ENCODE assay signal across 12 cellular contexts in genomic region chr21:41752231-41752681, GRCh38. TPM values are rescaled to one million over a fixed set of nuclear protein-coding genes. Genes with fewer than 3 reads are reported as not detected.
DNase-seq lines count a peak whose midpoint lies in the region; ATAC-seq and TF ChIP-seq lines count a peak whose summit lies in the region.
"Had no signal": no experiment of that assay in that cellular context is flagged by ENCODE, and none has a peak within 500 bp of the region (broad histone marks: within the 10 kb centered on the region; RNA-seq: fewer than 3 reads in every experiment).

No MANE protein-coding gene starts in this region.

- no peak overlapping the region for H3K4me3 ChIP-seq in gastrocnemius medialis

- intact Hi-C loops in left colon (cut with DNase I, micrococcal nuclease): no loop called here
- intact Hi-C loops in gastrocnemius medialis (cut with DNase I; ENCODE audit: low total_unique reads): no loop called here

- no peaks in the 10 kb centered on the region for H3K4me1 ChIP-seq in gastrocnemius medialis

- no peak overlapping the region for H3K27ac Mint-ChIP-seq in T-helper 17 cell
- no peak overlapping the region for H3K27ac Mint-ChIP-seq in osteocyte (ENCODE audit: unreplicated experiment)
- H3K27ac Mint-ChIP-seq: stimulated activated naive CD8-positive, alpha-beta T cell treated with anti-CD3 and anti-CD28 coated beads, Interleukin-15, amount 100 ng/mL, for 72 hours had no signal

- no peak overlapping the region for H3K27ac ChIP-seq in gastrocnemius medialis

- ATAC-seq in left colon: peak; percentile 38
- ATAC-seq in T-helper 17 cell: no peak
- ATAC-seq in gastrocnemius medialis: no peak
- ATAC-seq: stimulated activated naive CD8-positive, alpha-beta T cell treated with anti-CD3 and anti-CD28 coated beads, Interleukin-15, amount 100 ng/mL, for 72 hours had no signal

- no peak for TF ChIP-seq POLR2A in gastrocnemius medialis (IDR thresholded peaks at IDR 0.05)

- no peaks in the 10 kb centered on the region for H3K36me3 ChIP-seq in gastrocnemius medialis

- no peaks in the 10 kb centered on the region for H3K36me3 Mint-ChIP-seq in T-helper 17 cell (ENCODE audit: low read depth)
- peaks cover 1% of the 10 kb centered on the region for H3K36me3 Mint-ChIP-seq in osteocyte (ENCODE audit: unreplicated experiment)

- H3K9me3 ChIP-seq in T-helper 17 cell (ENCODE audit: control insufficient read depth, low read length, poor library complexity, severe bottlenecking) (no peaks in the 10 kb centered on the region), gastrocnemius medialis (no peaks in the 10 kb centered on the region)

- DNase-seq in A172 (ENCODE audit: low spot score) (peak; percentile 97), HS-27A (ENCODE audit: low read depth) (peak; percentile 27), amniotic epithelial cell (ENCODE audit: low read depth) (peak; percentile 24), left colon (no peak), T-helper 17 cell (no peak), osteocyte (ENCODE audit: extremely low spot score, unreplicated experiment) (no peak), gastrocnemius medialis (no peak), NCI-H1048 (lab: John Stamatoyannopoulos, UW) (no peak)
- DNase-seq: central memory CD4-positive, alpha-beta T cell; KG1; OCI-M1; stimulated activated naive CD8-positive, alpha-beta T cell treated with anti-CD3 and anti-CD28 coated beads, Interleukin-15, amount 100 ng/mL, for 72 hours had no signal

- H3K27me3 Mint-ChIP-seq in T-helper 17 cell (peaks cover 13% of the 10 kb centered on the region), osteocyte (ENCODE audit: unreplicated experiment) (no peaks in the 10 kb centered on the region)
- H3K27me3 Mint-ChIP-seq: stimulated activated naive CD8-positive, alpha-beta T cell treated with anti-CD3 and anti-CD28 coated beads, Interleukin-15, amount 100 ng/mL, for 72 hours had no signal

- no peaks in the 10 kb centered on the region for H3K27me3 ChIP-seq in gastrocnemius medialis

- no peak overlapping the region for H3K4me3 Mint-ChIP-seq in T-helper 17 cell
- no peak overlapping the region for H3K4me3 Mint-ChIP-seq in osteocyte (ENCODE audit: unreplicated experiment)
- H3K4me3 Mint-ChIP-seq: stimulated activated naive CD8-positive, alpha-beta T cell treated with anti-CD3 and anti-CD28 coated beads, Interleukin-15, amount 100 ng/mL, for 72 hours had no signal

- TF ChIP-seq CTCF in osteocyte (IDR thresholded peaks at IDR 0.05) (no peak), gastrocnemius medialis (IDR thresholded peaks at IDR 0.05 in 4 of 5, conservative IDR thresholded peaks at IDR 0.05 in 1 of 5) (no peak)

- H3K4me1 Mint-ChIP-seq in T-helper 17 cell: no peaks in the 10 kb centered on the region
- peaks cover 34% of the 10 kb centered on the region for H3K4me1 Mint-ChIP-seq in osteocyte (ENCODE audit: unreplicated experiment)

- no peaks in the 10 kb centered on the region for H3K9me3 Mint-ChIP-seq in osteocyte (ENCODE audit: unreplicated experiment)
- H3K9me3 Mint-ChIP-seq: stimulated activated naive CD8-positive, alpha-beta T cell treated with anti-CD3 and anti-CD28 coated beads, Interleukin-15, amount 100 ng/mL, for 72 hours had no signal

- in situ Hi-C loops in gastrocnemius medialis (cut with MboI; ENCODE audit: low sequenced_read_pairs in 4 of 4): loop anchor here in 1 of 4 donors (25.0 kb wide), 1 partner anchor 90 kb away; no protein-coding TSS in a partner anchor

RNA-seq across cellular contexts. Expression of gene RIPK4, which starts 14.6 kb away (rescaled TPM):
- total RNA-seq in A172 (2014; rRNA removed; shearing (Covaris generic)): 0.07 and 0.55 TPM in 2 replicates
- total RNA-seq in left colon: 10 to 100 TPM; 11.0 to 16.0 TPM
- under 1 TPM; 0.37 to 0.50 TPM for total RNA-seq in T-helper 17 cell
- 2.4 and 2.7 TPM in 2 replicates for total RNA-seq in osteocyte
- total RNA-seq in gastrocnemius medialis: under 1 TPM in 2 of 4 donors, not detected in 2; 0.04 to 0.07 TPM

Comparison
In these comparisons a context has a peak if more than half of its experiments do, and no peak if none do; other contexts are left out.
1. DNase-seq: peak in A172 (single experiment), HS-27A (single experiment) and amniotic epithelial cell (single experiment); none in left colon (0 of 2), T-helper 17 cell (0 of 3), osteocyte (single experiment), gastrocnemius medialis (0 of 2) and NCI-H1048 (single experiment).